ENCODE assay signal across 1 cellular context in genomic region chr6:75604294-75604693, GRCh38.
TF ChIP-seq lines count a peak whose summit lies in the region.

No MANE protein-coding gene starts in this region.

TF ChIP-seq in HepG2, 621 proteins besides CTCF, POLR2A, EP300 and RAD21 (continued from another document):
- peak; percentile 87 for TF ChIP-seq ZBTB33 (CRISPR knock-in tag; IDR thresholded peaks at IDR 0.05)
- peak; percentile 25; the same call in 1 of the 2 replicates for TF ChIP-seq ZNF121 (CRISPR knock-in tag; IDR thresholded peaks at IDR 0.05)
- TF ChIP-seq PRPF4 (IDR thresholded peaks at IDR 0.05; ENCODE audit: low read depth, low read length, poor library complexity, severe bottlenecking), result peak; percentile 71
- no peak for TF ChIP-seq ZBTB10 (CRISPR knock-in tag; IDR thresholded peaks at IDR 0.05; ENCODE audit: borderline replicate concordance)
- no peak for TF ChIP-seq ZBED4 (CRISPR knock-in tag; IDR thresholded peaks at IDR 0.05; ENCODE audit: borderline replicate concordance)
- TF ChIP-seq ZNF256 (CRISPR knock-in tag; conservative IDR thresholded peaks at IDR 0.05), result no peak
- no peak for TF ChIP-seq ZHX1 (CRISPR knock-in tag; IDR thresholded peaks at IDR 0.05; ENCODE audit: low read depth)
- TF ChIP-seq ZNF713 (CRISPR knock-in tag; IDR thresholded peaks at IDR 0.05), result no peak
- no peak for TF ChIP-seq POGZ (CRISPR knock-in tag; IDR thresholded peaks at IDR 0.05)
- peak; percentile 71; the same call in 1 of the 2 replicates for TF ChIP-seq ZBTB38 (CRISPR knock-in tag; IDR thresholded peaks at IDR 0.05)
- no peak for TF ChIP-seq GPN1 (CRISPR knock-in tag; IDR thresholded peaks at IDR 0.05; ENCODE audit: borderline replicate concordance)
- TF ChIP-seq ZNF768 (CRISPR knock-in tag; IDR thresholded peaks at IDR 0.05), result no peak
- no peak for TF ChIP-seq CERS6 (CRISPR knock-in tag; IDR thresholded peaks at IDR 0.05)
- TF ChIP-seq RELA (CRISPR knock-in tag; IDR thresholded peaks at IDR 0.05), result no peak
- no peak for TF ChIP-seq ZNF850 (CRISPR knock-in tag; conservative IDR thresholded peaks at IDR 0.05)
- no peak for TF ChIP-seq GPBP1L1 (CRISPR knock-in tag; IDR thresholded peaks at IDR 0.05)
- TF ChIP-seq PITX1 (CRISPR knock-in tag; IDR thresholded peaks at IDR 0.05), result no peak
- TF ChIP-seq ZSCAN9 (CRISPR knock-in tag; IDR thresholded peaks at IDR 0.05; ENCODE audit: borderline replicate concordance), result no peak
